Comparison of ENCODE assay signal across 13 cellular contexts in the genomic region with DNA sequence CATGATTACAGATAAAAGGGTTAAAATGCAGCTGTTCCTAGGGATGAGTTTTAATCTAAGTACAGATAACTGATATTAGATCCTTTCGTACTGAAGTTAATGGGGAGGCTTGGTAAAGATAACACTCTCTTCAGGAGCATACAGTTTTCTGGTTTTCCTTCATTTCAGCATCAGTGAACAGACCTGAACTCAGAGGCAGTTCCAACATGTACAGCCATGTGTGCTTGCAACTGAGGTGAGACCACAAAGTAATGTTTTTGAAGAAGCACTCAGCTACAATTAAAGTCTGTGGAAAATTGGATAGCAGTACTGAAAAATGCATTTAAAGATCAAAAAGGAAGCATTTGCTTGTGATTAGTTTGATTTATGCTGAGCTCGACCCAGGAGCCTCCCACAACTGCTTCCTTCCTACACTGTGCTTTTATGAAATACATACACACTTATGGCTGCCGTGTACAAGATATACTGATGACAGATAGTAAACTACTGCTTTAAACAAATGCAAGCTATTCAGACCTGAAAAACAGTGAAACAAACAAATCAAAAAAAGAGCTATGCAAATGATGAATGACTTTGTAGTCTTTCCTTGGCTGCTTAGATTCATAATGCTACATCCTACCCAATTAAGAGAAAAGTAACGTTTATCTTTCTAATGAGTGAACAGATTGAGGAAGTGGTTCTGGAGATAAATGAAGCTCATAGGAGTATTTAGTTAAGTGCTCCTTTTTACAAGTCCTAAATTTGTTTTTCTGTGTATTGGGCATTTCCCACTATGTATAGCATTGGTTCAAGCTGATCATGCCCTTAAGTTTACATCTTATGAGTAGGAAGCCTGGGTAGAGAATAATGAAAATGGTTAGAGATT.
DNase-seq lines count a peak whose midpoint lies in the region; ATAC-seq, FAIRE-seq and TF ChIP-seq lines count a peak whose summit lies in the region.
"Had no signal": no experiment of that assay in that cellular context is flagged by ENCODE, and none has a peak within 500 bp of the region (broad histone marks: within the 10 kb centered on the region; RNA-seq: fewer than 3 reads in every experiment).

No MANE protein-coding gene starts in this region.

- H3K4me1 ChIP-seq in neutrophil (ENCODE audit: control insufficient read depth in 1 of 2, insufficient read depth in 1 of 2, low read depth in 1 of 2, low read length in 1 of 2): peaks cover 16 to 40% of the 10 kb centered on the region in 2 experiments

- H3K27ac ChIP-seq in neutrophil: peak overlapping the region; percentile 62

- DNase-seq in SK-N-DZ (ENCODE audit: low spot score): peak; percentile 4
- no peak for DNase-seq in frontal cortex (ENCODE audit: low spot score in 2 of 2)
- no peak for DNase-seq in NCI-H2196 treated with DMSO at 0.1 percent for 48 hours (lab: John Stamatoyannopoulos, UW; ENCODE audit: unreplicated experiment)
- DNase-seq: activated CD4-positive, CD25-positive, alpha-beta regulatory T cell treated with anti-CD3 and anti-CD28 coated beads, Interleukin-2, amount 50 U/mL, for 72 hours; activated gamma-delta T cell; H9; SHP77; upper lobe of left lung had no signal

- no peaks in the 10 kb centered on the region for H3K9me3 ChIP-seq in neutrophil
- H3K9me3 ChIP-seq: upper lobe of left lung had no signal

- no peak for FAIRE-seq in frontal cortex (lab: Jason Lieb, UNC)

- ATAC-seq in GM19043 (IDR thresholded peaks at IDR 0.05; ENCODE audit: low read depth, unreplicated experiment): peak; percentile 33
- ATAC-seq in HG02642 (IDR thresholded peaks at IDR 0.05; ENCODE audit: poor library complexity, unreplicated experiment): peak; percentile 48
- ATAC-seq in GM19324 (IDR thresholded peaks at IDR 0.05; ENCODE audit: low FRiP score, unreplicated experiment): no peak
- ATAC-seq in HG03442 (IDR thresholded peaks at IDR 0.05; ENCODE audit: unreplicated experiment): no peak

- H3K27me3 ChIP-seq in neutrophil: no peaks in the 10 kb centered on the region
- H3K27me3 ChIP-seq: upper lobe of left lung had no signal

- no peak overlapping the region for H3K4me3 ChIP-seq in neutrophil (ENCODE audit: low read depth in 1 of 2, low read length in 1 of 2)
- H3K4me3 ChIP-seq: upper lobe of left lung had no signal

- no peak for TF ChIP-seq CTCF in neutrophil (IDR thresholded peaks at IDR 0.05)

- no peaks in the 10 kb centered on the region for H3K36me3 ChIP-seq in neutrophil
- H3K36me3 ChIP-seq: upper lobe of left lung had no signal

Comparison
In these comparisons a context has a peak if more than half of its experiments do, and no peak if none do; other contexts are left out.
1. ATAC-seq: peak in GM19043 (single experiment) and HG02642 (single experiment); none in GM19324 (single experiment) and HG03442 (single experiment).